11 cellular contexts compared by ENCODE assay signal in genomic region chr5:149543361-149544198, GRCh38. TPM values are rescaled to one million over a fixed set of nuclear protein-coding genes. Genes with fewer than 3 reads are reported as not detected.
DNase-seq lines count a peak whose midpoint lies in the region; ATAC-seq, FAIRE-seq and TF ChIP-seq lines count a peak whose summit lies in the region.
"Had no signal": no experiment of that assay in that cellular context is flagged by ENCODE, and none has a peak within 500 bp of the region (broad histone marks: within the 10 kb centered on the region; RNA-seq: fewer than 3 reads in every experiment).

No MANE protein-coding gene starts in this region.

- H3K9me3 ChIP-seq in astrocyte (ENCODE audit: insufficient read depth, low read depth, low read length), result no peaks in the 10 kb centered on the region
- H3K9me3 ChIP-seq in keratinocyte (ENCODE audit: control insufficient read depth, low read depth, low read length), result no peaks in the 10 kb centered on the region
- H3K9me3 ChIP-seq in MM.1S (replicated peaks; ENCODE audit: insufficient read depth, low read length), result no peaks in the 10 kb centered on the region

- H2AFZ ChIP-seq in astrocyte (ENCODE audit: low read depth, low read length), result no peak overlapping the region
- H2AFZ ChIP-seq in keratinocyte (ENCODE audit: control insufficient read depth, low read length), result no peak overlapping the region
- no peak overlapping the region for H2AFZ ChIP-seq in MM.1S (ENCODE audit: low read length)

- DNase-seq in astrocyte (ENCODE audit: low read depth), result no peak
- no peak for DNase-seq in keratinocyte (ENCODE audit: low read depth, low spot score)
- no peak for DNase-seq in stimulated activated effector memory CD8-positive, alpha-beta T cell treated with anti-CD3 and anti-CD28 coated beads, Interleukin-12 subunit alpha, Interleukin-12 subunit beta, amount 100 ng/mL, for 72 hours (ENCODE audit: low spot score in 2 of 2)
- DNase-seq in T-helper 9 cell, result no peak
- DNase-seq in NCI-H345 treated with DMSO at 0.1 percent for 48 hours (lab: John Stamatoyannopoulos, UW; ENCODE audit: unreplicated experiment), result no peak
- no peak for DNase-seq in COLO829 (ENCODE audit: low spot score)
- no peak for DNase-seq in MM.1S
- DNase-seq: foreskin fibroblast; stimulated activated CD4-positive, alpha-beta T cell treated with anti-CD3 and anti-CD28 coated beads, Interleukin-4, amount 100 ng/mL, for 24 hours had no signal

- FAIRE-seq in astrocyte (lab: Jason Lieb, UNC) (no peak), keratinocyte (lab: Jason Lieb, UNC) (no peak)

- H3K9me1 ChIP-seq in keratinocyte (ENCODE audit: control insufficient read depth, extremely low read depth, insufficient read depth, low read length), result no peaks in the 10 kb centered on the region

- peak overlapping the region in 2 of 4 donors; percentile 14 to 29 for H3K4me3 Mint-ChIP-seq in IgD-negative memory B cell
- peak overlapping the region; percentile 69 for H3K4me3 Mint-ChIP-seq in astrocyte (ENCODE audit: unreplicated experiment)
- no peak overlapping the region for H3K4me3 Mint-ChIP-seq in stimulated activated effector memory CD8-positive, alpha-beta T cell treated with anti-CD3 and anti-CD28 coated beads, Interleukin-12 subunit alpha, Interleukin-12 subunit beta, amount 100 ng/mL, for 72 hours

- H4K20me1 ChIP-seq in astrocyte (ENCODE audit: insufficient read depth, low read length), result peaks cover 90% of the 10 kb centered on the region
- peaks cover 8% of the 10 kb centered on the region for H4K20me1 ChIP-seq in keratinocyte (ENCODE audit: control insufficient read depth, extremely low read depth, insufficient read depth, low read length)
- H4K20me1 ChIP-seq in MM.1S (ENCODE audit: insufficient read depth, low read length), result peaks cover 21% of the 10 kb centered on the region; the same call in 1 of the 2 replicates

- H3K4me3 ChIP-seq in astrocyte (ENCODE audit: insufficient read depth, low read depth, low read length), result no peak overlapping the region
- H3K4me3 ChIP-seq in keratinocyte (ENCODE audit: control insufficient read depth in 2 of 3, extremely low read depth in 1 of 3, insufficient read depth in 2 of 3, low read depth in 1 of 3, low read length in 3 of 3), result no peak overlapping the region
- H3K4me3 ChIP-seq in MM.1S (ENCODE audit: low read length), result no peak overlapping the region

- H3F3A ChIP-seq in MM.1S (ENCODE audit: insufficient read depth, low read length), result peaks cover 2% of the 10 kb centered on the region; the same call in 1 of the 2 replicates

- H3K27me3 Mint-ChIP-seq in IgD-negative memory B cell, result no peaks in the 10 kb centered on the region
- H3K27me3 Mint-ChIP-seq in astrocyte (ENCODE audit: low read depth, unreplicated experiment), result no peaks in the 10 kb centered on the region

- H3K27ac Mint-ChIP-seq in IgD-negative memory B cell (peak overlapping the region; percentile 59 to 69 (median 64)), astrocyte (ENCODE audit: unreplicated experiment) (peak overlapping the region; percentile 67)
- H3K27ac Mint-ChIP-seq in stimulated activated effector memory CD8-positive, alpha-beta T cell treated with anti-CD3 and anti-CD28 coated beads, Interleukin-12 subunit alpha, Interleukin-12 subunit beta, amount 100 ng/mL, for 72 hours, result peak overlapping the region; percentile 76

- dilution Hi-C loops in keratinocyte (cut with MboI; ENCODE audit: extremely low pct_ligation_motif_present, low sequenced_read_pairs), result no loop called here

- ATAC-seq in stimulated activated effector memory CD8-positive, alpha-beta T cell treated with anti-CD3 and anti-CD28 coated beads, Interleukin-12 subunit alpha, Interleukin-12 subunit beta, amount 100 ng/mL, for 72 hours, result no peak
- ATAC-seq: activated CD4-positive, CD25-positive, alpha-beta regulatory T cell treated with anti-CD3 and anti-CD28 coated beads, Interleukin-2, amount 50 U/mL, for 24 hours had no signal

- H3K36me3 ChIP-seq in astrocyte (ENCODE audit: insufficient read depth, low read length), result peaks cover 30% of the 10 kb centered on the region
- H3K36me3 ChIP-seq in keratinocyte (ENCODE audit: control insufficient read depth in 2 of 2, extremely low read depth in 1 of 2, insufficient read depth in 2 of 2, low read length in 2 of 2), result peaks cover 23 to 41% of the 10 kb centered on the region in 2 experiments
- no peaks in the 10 kb centered on the region; the same call in 1 of the 2 replicates for H3K36me3 ChIP-seq in MM.1S (replicated peaks; ENCODE audit: insufficient read depth, low read length)

- H3K36me3 Mint-ChIP-seq in IgD-negative memory B cell (no peaks in the 10 kb centered on the region), astrocyte (ENCODE audit: low read depth, unreplicated experiment) (peaks cover 22% of the 10 kb centered on the region)
- peaks cover 98% of the 10 kb centered on the region for H3K36me3 Mint-ChIP-seq in stimulated activated effector memory CD8-positive, alpha-beta T cell treated with anti-CD3 and anti-CD28 coated beads, Interleukin-12 subunit alpha, Interleukin-12 subunit beta, amount 100 ng/mL, for 72 hours

- H3K79me2 ChIP-seq in astrocyte (ENCODE audit: insufficient read depth, low read length) (peaks cover 96% of the 10 kb centered on the region), keratinocyte (ENCODE audit: control insufficient read depth, insufficient read depth, low read length) (peaks cover 98% of the 10 kb centered on the region), MM.1S (ENCODE audit: low read length) (peaks cover 96% of the 10 kb centered on the region)

- H3K4me2 ChIP-seq in astrocyte (ENCODE audit: low read length), result peak overlapping the region; percentile 30
- H3K4me2 ChIP-seq in keratinocyte (ENCODE audit: control insufficient read depth, extremely low read depth, insufficient read depth, low read depth, low read length), result no peak overlapping the region
- no peak overlapping the region for H3K4me2 ChIP-seq in MM.1S (ENCODE audit: low read depth, low read length)

- H3K9me2 ChIP-seq in MM.1S (replicated peaks; ENCODE audit: insufficient read depth, low read length), result no peaks in the 10 kb centered on the region

- no peaks in the 10 kb centered on the region for H3K27me3 ChIP-seq in astrocyte (ENCODE audit: insufficient read depth, low read length)
- no peaks in the 10 kb centered on the region for H3K27me3 ChIP-seq in keratinocyte (ENCODE audit: control insufficient read depth, extremely low read depth, insufficient read depth, low read length)
- no peaks in the 10 kb centered on the region for H3K27me3 ChIP-seq in MM.1S (replicated peaks; ENCODE audit: insufficient read depth, low read length)

- TF ChIP-seq CTCF in astrocyte (IDR thresholded peaks at IDR 0.05; ENCODE audit: insufficient read depth, low read depth, low read length), result no peak
- TF ChIP-seq CTCF in keratinocyte (optimal IDR thresholded peaks at IDR 0.05 in 1 of 3, IDR thresholded peaks at IDR 0.05 in 1 of 3, conservative IDR thresholded peaks at IDR 0.05 in 1 of 3; ENCODE audit: extremely low read depth in 1 of 3, insufficient read depth in 2 of 3, low read length in 3 of 3), result no peak
- no peak for TF ChIP-seq CTCF in MM.1S (IDR thresholded peaks at IDR 0.05; ENCODE audit: low read length)

- H3K9ac ChIP-seq in astrocyte (ENCODE audit: low read length) (no peak overlapping the region), keratinocyte (ENCODE audit: control insufficient read depth, extremely low read depth, insufficient read depth, low read length) (no peak overlapping the region), MM.1S (ENCODE audit: low read length) (no peak overlapping the region)

- H3K9me3 Mint-ChIP-seq in IgD-negative memory B cell (no peaks in the 10 kb centered on the region), astrocyte (ENCODE audit: unreplicated experiment) (no peaks in the 10 kb centered on the region)
- H3K9me3 Mint-ChIP-seq in stimulated activated effector memory CD8-positive, alpha-beta T cell treated with anti-CD3 and anti-CD28 coated beads, Interleukin-12 subunit alpha, Interleukin-12 subunit beta, amount 100 ng/mL, for 72 hours, result no peaks in the 10 kb centered on the region

- H3K27ac ChIP-seq in astrocyte (ENCODE audit: low read depth, low read length) (no peak overlapping the region), keratinocyte (ENCODE audit: control insufficient read depth, insufficient read depth, low read length) (peak overlapping the region; percentile 2), MM.1S (ENCODE audit: low read length) (no peak overlapping the region)

- H3K4me1 ChIP-seq in astrocyte (ENCODE audit: insufficient read depth, low read length) (peaks cover 22% of the 10 kb centered on the region), keratinocyte (ENCODE audit: control insufficient read depth, extremely low read depth, insufficient read depth, low read length) (peaks cover 22% of the 10 kb centered on the region), MM.1S (ENCODE audit: low read length) (peaks cover 4% of the 10 kb centered on the region; the same call in 1 of the 2 replicates)

- H3K4me1 Mint-ChIP-seq in IgD-negative memory B cell (peaks cover 35 to 40% (median 37%) of the 10 kb centered on the region in 3 donors), astrocyte (ENCODE audit: low read depth, unreplicated experiment) (peaks cover 26% of the 10 kb centered on the region)
- H3K4me1 Mint-ChIP-seq in stimulated activated effector memory CD8-positive, alpha-beta T cell treated with anti-CD3 and anti-CD28 coated beads, Interleukin-12 subunit alpha, Interleukin-12 subunit beta, amount 100 ng/mL, for 72 hours, result peaks cover 36% of the 10 kb centered on the region

RNA-seq across cellular contexts. Expression of gene CSNK1A1, which starts 7.7 kb away (rescaled TPM):
- 124 TPM for polyA plus RNA-seq in IgD-negative memory B cell
- 384 and 392 TPM in 2 replicates for total RNA-seq in astrocyte
- polyA plus RNA-seq in keratinocyte, result 195 to 289 TPM (median 265 TPM) in 3 replicates
- 951 TPM for polyA plus RNA-seq in keratinocyte (2011; ENCODE audit: low read depth)
- polyA plus RNA-seq in keratinocyte (2011; cell fraction: cytosol; rRNA removed), result 163 and 296 TPM in 2 replicates
- polyA plus RNA-seq in keratinocyte (2011; cell fraction: nucleus; rRNA removed), result 204 and 245 TPM in 2 replicates
- 203 and 302 TPM in 2 replicates for polyA plus RNA-seq in keratinocyte (2012; ENCODE audit: low replicate concordance)
- polyA minus RNA-seq in keratinocyte, result 139 to 440 TPM (median 413 TPM) in 3 replicates
- polyA minus RNA-seq in keratinocyte (2011; cell fraction: cytosol; rRNA and poly(A)+ RNA removed), result 372 TPM
- polyA minus RNA-seq in keratinocyte (2011; cell fraction: nucleus; rRNA and poly(A)+ RNA removed), result 205 and 376 TPM in 2 replicates

RNA-seq across cellular contexts. Expression of gene ARHGEF37, which starts 37.7 kb away (rescaled TPM):
- polyA plus RNA-seq in IgD-negative memory B cell (0.36 TPM), keratinocyte (4.1 to 25.0 TPM (median 8.7 TPM) in 3 replicates)
- 1.4 and 2.3 TPM in 2 replicates for total RNA-seq in astrocyte
- 19.3 TPM for polyA plus RNA-seq in keratinocyte (2011; ENCODE audit: low read depth)
- 7.9 and 8.8 TPM in 2 replicates for polyA plus RNA-seq in keratinocyte (2011; cell fraction: cytosol; rRNA removed)
- polyA plus RNA-seq in keratinocyte (2011; cell fraction: nucleus; rRNA removed), result 22.3 and 22.9 TPM in 2 replicates
- 5.7 and 29.3 TPM in 2 replicates for polyA plus RNA-seq in keratinocyte (2012; ENCODE audit: low replicate concordance)
- 6.6 to 21.9 TPM (median 11.9 TPM) in 3 replicates for polyA minus RNA-seq in keratinocyte
- 6.9 TPM for polyA minus RNA-seq in keratinocyte (2011; cell fraction: cytosol; rRNA and poly(A)+ RNA removed)
- polyA minus RNA-seq in keratinocyte (2011; cell fraction: nucleus; rRNA and poly(A)+ RNA removed), result 15.3 and 18.8 TPM in 2 replicates
